Comparison of ENCODE assay signal across 16 cellular contexts in the genomic region with DNA sequence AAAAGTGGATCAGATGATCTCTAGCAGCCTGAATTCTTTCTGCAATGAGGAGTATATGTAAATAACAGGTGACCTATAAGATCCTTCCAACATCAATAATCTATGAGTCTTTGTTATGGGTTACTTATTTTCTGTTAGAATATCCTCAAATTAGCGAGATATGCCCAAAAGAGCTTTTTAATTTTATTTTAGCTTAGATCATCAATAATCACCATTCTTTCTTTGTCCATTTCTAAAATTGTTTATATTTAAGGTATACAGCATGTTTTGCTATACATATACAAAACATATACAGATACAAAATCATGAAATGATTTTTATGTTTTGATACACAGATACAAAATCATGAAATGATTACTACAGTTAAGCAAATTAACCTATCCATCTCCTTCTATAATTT. TPM values are rescaled to one million over a fixed set of nuclear protein-coding genes. Genes with fewer than 3 reads are reported as not detected.
DNase-seq lines count a peak whose midpoint lies in the region; ATAC-seq, FAIRE-seq and TF ChIP-seq lines count a peak whose summit lies in the region.
"Had no signal": no experiment of that assay in that cellular context is flagged by ENCODE, and none has a peak within 500 bp of the region (broad histone marks: within the 10 kb centered on the region; RNA-seq: fewer than 3 reads in every experiment).

No MANE protein-coding gene starts in this region.

- peak overlapping the region; percentile 78 for H3K27ac Mint-ChIP-seq in memory B cell
- H3K27ac Mint-ChIP-seq: CD14-positive monocyte; CD8-positive, alpha-beta T cell had no signal

- peaks cover 9% of the 10 kb centered on the region for H3K36me3 ChIP-seq in DOHH2 (ENCODE audit: control insufficient read depth, low read length)
- H3K36me3 ChIP-seq in KMS-11 (ENCODE audit: insufficient read depth), result no peaks in the 10 kb centered on the region

- H3K79me2 ChIP-seq in DOHH2 (ENCODE audit: control insufficient read depth, low read length), result peaks cover 99% of the 10 kb centered on the region
- peaks cover 83% of the 10 kb centered on the region for H3K79me2 ChIP-seq in KMS-11 (ENCODE audit: insufficient read depth, low read depth)

- TF ChIP-seq EP300 in A549 (IDR thresholded peaks at IDR 0.05), result no peak

- intact Hi-C loops in lower leg skin (cut with DNase I; ENCODE audit: low total_unique reads), result no loop called here

- FAIRE-seq in A549 (lab: Jason Lieb, UNC), result no peak
- FAIRE-seq: GM12878, GM18507, H54 had no signal

- H3K9ac ChIP-seq in KMS-11, result no peak overlapping the region
- H3K9ac ChIP-seq: GM23248 had no signal

- no peak overlapping the region for H2AFZ ChIP-seq in KMS-11 (ENCODE audit: low read depth)
- H2AFZ ChIP-seq: GM23248 had no signal

- H3K4me3 ChIP-seq in A549 (no peak overlapping the region), DOHH2 (ENCODE audit: low read length) (no peak overlapping the region; the same call in 1 of the 2 replicates), KMS-11 (IDR thresholded peaks at IDR 0.05; ENCODE audit: insufficient read depth, low read depth, low read length) (no peak overlapping the region), lower leg skin (ENCODE audit: low read depth, poor library complexity, severe bottlenecking) (no peak overlapping the region)
- H3K4me3 ChIP-seq: GM23248 had no signal

- no peak for TF ChIP-seq RAD21 in A549 (conservative IDR thresholded peaks at IDR 0.05 in 1 of 2, IDR thresholded peaks at IDR 0.05 in 1 of 2)

- TF ChIP-seq POLR2A in A549 (IDR thresholded peaks at IDR 0.05; ENCODE audit: low read length), result no peak
- no peak for TF ChIP-seq POLR2A in lower leg skin (IDR thresholded peaks at IDR 0.05)

- peaks cover 45% of the 10 kb centered on the region for H3K4me1 Mint-ChIP-seq in memory B cell

- no peak overlapping the region for H3K27ac ChIP-seq in A549
- H3K27ac ChIP-seq in DOHH2 (ENCODE audit: low read depth, low read length), result no peak overlapping the region
- H3K27ac ChIP-seq in KMS-11, result no peak overlapping the region
- H3K27ac ChIP-seq: GM23248 had no signal

- peaks cover 3% of the 10 kb centered on the region for H3K36me3 Mint-ChIP-seq in memory B cell

- H3K9me3 ChIP-seq in A549, result no peaks in the 10 kb centered on the region
- no peaks in the 10 kb centered on the region for H3K9me3 ChIP-seq in DOHH2 (ENCODE audit: control insufficient read depth, insufficient read depth, low read length)

- TF ChIP-seq CTCF in A549 (IDR thresholded peaks at IDR 0.05), result no peak
- no peak for TF ChIP-seq CTCF in DOHH2 (IDR thresholded peaks at IDR 0.05; ENCODE audit: low read depth, low read length, poor library complexity, severe bottlenecking)
- no peak for TF ChIP-seq CTCF in KMS-11 (conservative IDR thresholded peaks at IDR 0.05; ENCODE audit: low read depth, low read length)
- TF ChIP-seq CTCF in lower leg skin (IDR thresholded peaks at IDR 0.05), result no peak

- CTCF ChIA-PET in A549 (lab: Yijun Ruan, JAX), result interaction anchor here (0.6 to 1.0 kb wide), 2 partner anchors 17 to 699 kb away, joined by 3 to 4 read pairs; no protein-coding TSS in a partner anchor

- H3F3A ChIP-seq in DOHH2 (ENCODE audit: control insufficient read depth, insufficient read depth), result peaks cover 18% of the 10 kb centered on the region

- H3K4me2 ChIP-seq in A549, result no peak overlapping the region
- H3K4me2 ChIP-seq in DOHH2 (ENCODE audit: low read length), result peak overlapping the region; percentile 90; the same call in 1 of the 2 replicates
- peak overlapping the region; percentile 3; the same call in 1 of the 2 replicates for H3K4me2 ChIP-seq in KMS-11

- no peak for ATAC-seq in A549
- ATAC-seq in memory B cell (ENCODE audit: low read depth), result no peak
- ATAC-seq: CD8-positive, alpha-beta T cell; GM12878 had no signal

- no peak overlapping the region for H3K4me3 Mint-ChIP-seq in memory B cell
- H3K4me3 Mint-ChIP-seq: CD14-positive monocyte; CD8-positive, alpha-beta T cell had no signal

- 91% methylated on average over 1 of the region's 1 CpG for WGBS in A549 (ENCODE audit: missing lambda C conversion rate)
- 95 to 100% methylated on average over 1 of the region's 1 CpG for WGBS in lower leg skin, 2 donors

- H3K27me3 ChIP-seq in DOHH2 (ENCODE audit: control insufficient read depth, low read length), result no peaks in the 10 kb centered on the region
- no peaks in the 10 kb centered on the region for H3K27me3 ChIP-seq in KMS-11 (ENCODE audit: insufficient read depth, low read depth)

- POLR2A ChIA-PET in A549 (lab: Yijun Ruan, JAX), result no interaction called here

- H3K27me3 Mint-ChIP-seq in memory B cell, result no peaks in the 10 kb centered on the region

- no peaks in the 10 kb centered on the region for H3K4me1 ChIP-seq in A549
- H3K4me1 ChIP-seq in DOHH2 (ENCODE audit: control insufficient read depth, low read length), result peaks cover 79% of the 10 kb centered on the region
- peaks cover 61% of the 10 kb centered on the region for H3K4me1 ChIP-seq in KMS-11 (ENCODE audit: low read depth, poor library complexity, severe bottlenecking)

- DNase-seq in A549 (ENCODE audit: low read depth in 1 of 2, low spot score in 1 of 2) (no peak), memory B cell (ENCODE audit: low spot score in 2 of 2) (no peak), lower leg skin (ENCODE audit: low spot score in 2 of 2) (no peak), NCI-H1436 treated with DMSO at 0.1 percent for 48 hours (lab: John Stamatoyannopoulos, UW) (no peak), DMS 273 treated with DMSO at 0.1 percent for 48 hours (lab: John Stamatoyannopoulos, UW) (no peak)
- DNase-seq: CD8-positive, alpha-beta T cell; COR-L47; DMS53; GM23248; KBM-7 had no signal

- no peaks in the 10 kb centered on the region for H3K9me3 Mint-ChIP-seq in memory B cell
- H3K9me3 Mint-ChIP-seq: CD14-positive monocyte; CD8-positive, alpha-beta T cell had no signal

- H4K20me1 ChIP-seq in DOHH2 (ENCODE audit: control insufficient read depth, insufficient read depth, low read depth, low read length), result no peaks in the 10 kb centered on the region
- peaks cover 3% of the 10 kb centered on the region; the same call in 1 of the 2 replicates for H4K20me1 ChIP-seq in KMS-11 (ENCODE audit: insufficient read depth)

- no peaks in the 10 kb centered on the region for H3K9me2 ChIP-seq in DOHH2 (replicated peaks; ENCODE audit: control insufficient read depth, low read length)

TF ChIP-seq in A549, 52 proteins besides CTCF, POLR2A, EP300 and RAD21:
- peak; percentile 67 for TF ChIP-seq MAFK (IDR thresholded peaks at IDR 0.05; ENCODE audit: partially characterized antibody)
- TF ChIP-seq BHLHE40 (IDR thresholded peaks at IDR 0.05; ENCODE audit: low read depth, low read length), result no peak

RNA-seq across cellular contexts. Expression of a gene that starts 11.8 kb away (rescaled TPM):
- polyA plus RNA-seq in A549 (2011; rRNA removed) (15.8 and 18.6 TPM in 2 replicates), A549 (2017; fragmentation: RNase III; extraction: RNeasy Plus Mini Kit Qiagen cat#74134 plus additional on column Dnase treatment) (7.6 to 8.2 TPM (median 8.0 TPM) in 3 replicates)
- polyA plus RNA-seq in A549 (2012; cell fraction: cytosol; rRNA removed), result 3.8 and 4.5 TPM in 2 replicates
- 3.8 and 5.5 TPM in 2 replicates for polyA plus RNA-seq in A549 (2012; cell fraction: nucleus; rRNA removed)
- polyA minus RNA-seq in A549 (2011; rRNA and poly(A)+ RNA removed), result 35.9 and 44.4 TPM in 2 replicates
- 10 to 100 TPM; 38.8 to 54.7 (median 50.5) TPM for total RNA-seq in lower leg skin
